ENCODE assay signal across 8 cellular contexts in genomic region chr5:6632324-6632930, GRCh38. TPM values are rescaled to one million over a fixed set of nuclear protein-coding genes. Genes with fewer than 3 reads are reported as not detected.
DNase-seq lines count a peak whose midpoint lies in the region; ATAC-seq and TF ChIP-seq lines count a peak whose summit lies in the region.

No MANE protein-coding gene starts in this region.

- intact Hi-C loops in lower leg skin (cut with DNase I; ENCODE audit: low total_unique reads) = no loop called here
- intact Hi-C loops in transverse colon (cut with DNase I; ENCODE audit: low total_unique reads) = loop anchor here (2.0 to 5.0 kb wide), 2 partner anchors 80 to 112 kb away; partner anchors contain the start of gene TENT4A

- peak; percentile 4 for ATAC-seq in HG02763 (IDR thresholded peaks at IDR 0.05; ENCODE audit: unreplicated experiment)

- peak overlapping the region; percentile 100 for H3K4me3 Mint-ChIP-seq in activated naive CD4-positive, alpha-beta T cell treated with anti-CD3 and anti-CD28 coated beads, Interleukin-2, amount 50 U/mL, for 24 hours

- peak overlapping the region; percentile 99 for H3K27ac ChIP-seq in caudate nucleus (ENCODE audit: low read depth, low read length)
- peak overlapping the region; percentile 85 to 94 (median 92) for H3K27ac ChIP-seq in transverse colon

- 0% methylated on average over 20 to 40 of the region's 40 CpGs for WGBS in lower leg skin, 2 donors
- 0% methylated on average over 8 to 39 of the region's 40 CpGs for WGBS in transverse colon (ENCODE audit: low coverage in 1 of 2), 2 donors

- no peaks in the 10 kb centered on the region for H3K27me3 Mint-ChIP-seq in activated naive CD4-positive, alpha-beta T cell treated with anti-CD3 and anti-CD28 coated beads, Interleukin-2, amount 50 U/mL, for 24 hours

- H3K27ac Mint-ChIP-seq in activated naive CD4-positive, alpha-beta T cell treated with anti-CD3 and anti-CD28 coated beads, Interleukin-2, amount 50 U/mL, for 24 hours = peak overlapping the region; percentile 99

- H3K4me3 ChIP-seq in lower leg skin (ENCODE audit: low read depth, poor library complexity, severe bottlenecking) (peak overlapping the region; percentile 73), transverse colon (peak overlapping the region; percentile 89 to 93 (median 92))

- TF ChIP-seq POLR2A in lower leg skin (IDR thresholded peaks at IDR 0.05) = no peak
- TF ChIP-seq POLR2A in transverse colon (IDR thresholded peaks at IDR 0.05) = no peak

- H3K4me1 ChIP-seq in transverse colon = peaks cover 9 to 27% (median 22%) of the 10 kb centered on the region in 4 donors

- in situ Hi-C loops in transverse colon (cut with MboI; ENCODE audit: low pct_ligation_motif_present in 1 of 4, low pct_unique_long_range_greater_than_20kb in 1 of 4, low sequenced_read_pairs in 3 of 4) = loop anchor here in 2 of 4 donors (10.0 to 25.0 kb wide), 2 partner anchors 82 to 105 kb away; partner anchors contain the start of gene TENT4A (in 1 of the 2)

- H3K9me3 ChIP-seq in transverse colon = no peaks in the 10 kb centered on the region

- H3K9me3 Mint-ChIP-seq in activated naive CD4-positive, alpha-beta T cell treated with anti-CD3 and anti-CD28 coated beads, Interleukin-2, amount 50 U/mL, for 24 hours = no peaks in the 10 kb centered on the region

- peaks cover 45% of the 10 kb centered on the region for H3K4me1 Mint-ChIP-seq in activated naive CD4-positive, alpha-beta T cell treated with anti-CD3 and anti-CD28 coated beads, Interleukin-2, amount 50 U/mL, for 24 hours

- H3K36me3 Mint-ChIP-seq in activated naive CD4-positive, alpha-beta T cell treated with anti-CD3 and anti-CD28 coated beads, Interleukin-2, amount 50 U/mL, for 24 hours = peaks cover 17% of the 10 kb centered on the region

- TF ChIP-seq CTCF in lower leg skin (IDR thresholded peaks at IDR 0.05) (no peak), transverse colon (IDR thresholded peaks at IDR 0.05) (no peak)

- no peaks in the 10 kb centered on the region for H3K27me3 ChIP-seq in transverse colon

- no peak for TF ChIP-seq EP300 in transverse colon (IDR thresholded peaks at IDR 0.05; ENCODE audit: low read depth)

- DNase-seq in activated naive CD4-positive, alpha-beta T cell treated with Interleukin-2 at 50 U/mL for 16 hours = no peak
- peak; percentile 8 for DNase-seq in NCI-H2227 treated with DMSO at 0.1 percent for 48 hours (lab: John Stamatoyannopoulos, UW)
- DNase-seq in caudate nucleus (lab: John Stamatoyannopoulos, UW) = peak in 10 of 61 donors; percentile 4 to 65 (median 35)
- DNase-seq in lower leg skin (ENCODE audit: low spot score in 2 of 2) = peak in 1 of 2 donors; percentile 87
- DNase-seq in transverse colon = no peak
- DNase-seq in NCI-H187 treated with DMSO at 0.1 percent for 48 hours (lab: John Stamatoyannopoulos, UW) = no peak

- peaks cover 0 to 22% (median 8%) of the 10 kb centered on the region in 4 donors for H3K36me3 ChIP-seq in transverse colon

RNA-seq across cellular contexts. Expression of gene NSUN2, which starts 0.4 kb away (rescaled TPM):
- total RNA-seq in lower leg skin (10 to 100 TPM; 43.0 to 54.0 (median 47.9) TPM), transverse colon (10 to 100 TPM; 29.9 to 77.1 (median 51.7) TPM)

RNA-seq across cellular contexts. Expression of gene SRD5A1, which starts 0.8 kb away (rescaled TPM):
- total RNA-seq in lower leg skin (100 to 1,000 TPM in 2 of 4 donors, 10 to 100 TPM in 2; 83.1 to 155 (median 98.4) TPM), transverse colon (10 to 100 TPM in 3 of 4 donors, 1 to 10 TPM in 1; 9.0 to 79.8 (median 17.0) TPM)
